Comparison of ENCODE assay signal across 8 cellular contexts in the genomic region with DNA sequence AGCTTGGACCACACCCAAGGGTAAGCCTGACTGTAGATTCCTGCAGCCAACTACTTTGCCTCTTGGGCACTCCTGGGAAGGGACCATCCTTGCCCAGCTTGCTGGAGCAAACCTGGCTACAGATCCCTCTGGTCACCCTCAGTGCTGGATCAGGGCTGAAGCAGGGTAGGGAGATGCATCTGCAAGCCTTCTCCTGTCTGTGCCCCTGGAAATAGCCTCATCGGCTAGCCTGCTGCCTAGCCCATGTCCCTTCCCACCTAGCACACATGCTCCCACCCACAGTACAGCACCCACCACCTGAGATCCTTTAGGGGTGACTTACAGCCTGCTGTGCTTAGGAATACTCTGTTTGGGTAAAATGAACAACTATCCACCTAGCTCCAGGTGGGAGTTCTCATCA.
"Had no signal": no experiment of that assay in that cellular context is flagged by ENCODE, and none has a peak within 500 bp of the region (broad histone marks: within the 10 kb centered on the region; RNA-seq: fewer than 3 reads in every experiment).

No MANE protein-coding gene starts in this region.

- H3K4me3 Mint-ChIP-seq: HFFc6 had no signal

- DNase-seq: GM23248, GOT3, H7, HFFc6, IMR-90 had no signal

- H3K27ac Mint-ChIP-seq: HFFc6 had no signal

- H3K36me3 ChIP-seq: HAP-1 had no signal

- ATAC-seq: HCT116, K562 had no signal

- H3K4me3 ChIP-seq: GM23248, HAP-1, K562 had no signal

- H3K9me3 ChIP-seq: HAP-1 had no signal

- H3K27ac ChIP-seq: GM23248 had no signal

- H3K4me1 ChIP-seq: HAP-1 had no signal
